8 cellular contexts compared by ENCODE assay signal in genomic region chr2:233251306-233252116, GRCh38. TPM values are rescaled to one million over a fixed set of nuclear protein-coding genes. Genes with fewer than 3 reads are reported as not detected.
DNase-seq lines count a peak whose midpoint lies in the region; ATAC-seq lines count a peak whose summit lies in the region.

ATG16L1 (plus strand) TSS chr2:233251673; CDS start chr2:233251828, 155 bp downstream.

- peak within 1 kb of the TSS; percentile 92 for H3K4me3 ChIP-seq in mononuclear cell (ENCODE audit: low read length)

- no peaks in the 10 kb centered on the region for H3K36me3 Mint-ChIP-seq in IgD-negative memory B cell

- DNase-seq in DMS153 treated with DMSO at 0.1 percent for 48 hours (lab: John Stamatoyannopoulos, UW; ENCODE audit: unreplicated experiment) (peak; percentile 94), OCI-M1 (lab: John Stamatoyannopoulos, UW) (peak; percentile 98), activated T-cell treated with anti-CD3 and anti-CD28 coated beads for 24 hours (ENCODE audit: low read depth) (peak; percentile 93), epidermal melanocyte (ENCODE audit: insufficient read length, low spot score) (peak; percentile 98)
- peak; percentile 77 to 92 for DNase-seq in stimulated activated CD8-positive, alpha-beta memory T cell treated with anti-CD3 and anti-CD28 coated beads, Interleukin-4, amount 100 ng/mL, for 1 hour (ENCODE audit: low read depth in 2 of 2, low spot score in 1 of 2)

- no peaks in the 10 kb centered on the region for H3K27me3 Mint-ChIP-seq in IgD-negative memory B cell

- ATAC-seq in GM21529 (IDR thresholded peaks at IDR 0.05; ENCODE audit: unreplicated experiment) = peak; percentile 94

- no peaks in the 10 kb centered on the region for H3K9me3 Mint-ChIP-seq in IgD-negative memory B cell

- H3K4me1 ChIP-seq in mononuclear cell (ENCODE audit: insufficient read depth, low read length) = peaks cover 75% of the 10 kb centered on the region

- H3K9me3 ChIP-seq in mononuclear cell (ENCODE audit: low read depth, low read length) = no peaks in the 10 kb centered on the region

- H3K27me3 ChIP-seq in mononuclear cell (ENCODE audit: insufficient read depth, low read length) = no peaks in the 10 kb centered on the region

- H3K4me1 Mint-ChIP-seq in IgD-negative memory B cell = peaks cover 22 to 36% (median 34%) of the 10 kb centered on the region in 3 donors

- H3K4me3 Mint-ChIP-seq in IgD-negative memory B cell = peak within 1 kb of the TSS; percentile 90 to 97 (median 96)

- peak within 1 kb of the TSS; percentile 81 to 92 (median 88) for H3K27ac Mint-ChIP-seq in IgD-negative memory B cell

RNA-seq across cellular contexts. Expression of gene ATG16L1, which starts in this region (rescaled TPM):
- 11.2 TPM for polyA plus RNA-seq in IgD-negative memory B cell
- total RNA-seq in mononuclear cell = 102 TPM

Comparison
In these comparisons a context has a peak if more than half of its experiments do, and no peak if none do; other contexts are left out.
1. Peak in every context shown above with its lines: DNase-seq, ATAC-seq and H3K4me3 ChIP-seq.